ENCODE assay signal across 9 cellular contexts in the genomic region with DNA sequence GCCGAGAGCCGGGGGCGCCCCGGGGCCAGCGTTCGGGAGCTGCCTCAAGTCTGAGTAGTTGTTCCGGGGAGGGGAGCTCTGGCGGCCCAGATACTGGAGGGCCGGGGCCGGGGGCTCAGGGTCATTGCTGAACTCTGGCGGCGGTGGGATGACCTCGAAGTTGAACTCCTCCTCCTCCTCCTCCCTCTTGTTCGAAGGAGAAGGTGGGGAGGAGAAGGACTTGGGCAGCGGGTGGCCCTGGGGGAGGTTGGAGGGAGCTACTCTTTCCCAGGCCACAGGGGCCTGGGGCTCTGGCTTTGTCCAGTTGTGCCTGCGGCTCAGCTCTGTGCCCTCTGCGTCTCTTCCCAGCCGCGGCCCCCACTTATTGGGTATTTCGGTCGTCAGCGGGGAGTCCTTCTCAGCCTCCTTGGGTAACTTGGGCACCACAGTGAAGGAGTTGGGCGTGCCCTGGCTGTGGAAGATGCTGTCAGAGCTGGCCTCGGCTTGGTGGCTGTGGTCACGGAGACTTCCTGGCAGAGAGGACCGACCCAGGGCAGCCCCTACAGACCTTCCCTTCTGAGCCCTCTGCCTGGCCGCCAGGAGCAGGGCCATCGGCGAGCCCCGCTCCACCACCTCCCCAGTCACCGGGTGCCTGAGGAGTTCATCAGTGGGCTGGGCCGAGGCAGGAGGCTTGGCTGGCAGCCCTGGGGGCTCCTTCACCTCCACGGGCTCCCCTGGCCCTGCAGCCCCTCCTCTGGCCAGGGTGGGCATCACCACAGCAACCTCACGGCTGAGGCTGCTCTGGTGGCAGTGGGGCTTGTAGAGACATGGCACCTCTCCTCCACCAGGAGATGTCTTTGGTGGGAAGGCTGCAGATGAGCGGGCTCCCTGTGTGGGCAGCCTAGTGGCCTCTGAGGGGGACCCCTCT. TPM values are rescaled to one million over a fixed set of nuclear protein-coding genes. Genes with fewer than 3 reads are reported as not detected.
DNase-seq lines count a peak whose midpoint lies in the region; ATAC-seq and TF ChIP-seq lines count a peak whose summit lies in the region.
"Had no signal": no experiment of that assay in that cellular context is flagged by ENCODE, and none has a peak within 500 bp of the region (broad histone marks: within the 10 kb centered on the region; RNA-seq: fewer than 3 reads in every experiment).

No MANE protein-coding gene starts in this region.

- BruUV-seq in mammary epithelial cell (replicated peaks; lab: Mats Ljungman, UMichigan), result no TSS peak

- dilution Hi-C loops in mammary epithelial cell (cut with HindIII; ENCODE audit: low sequenced_read_pairs), result no loop called here

- DNase-seq in NOMO-1 treated with DMSO at 0.1 percent for 48 hours (lab: John Stamatoyannopoulos, UW; ENCODE audit: unreplicated experiment), result peak; percentile 27
- DNase-seq in NOMO-1 treated with dmso at 0.1 percent for 144 hours (lab: John Stamatoyannopoulos, UW; ENCODE audit: unreplicated experiment), result no peak
- DNase-seq in SK-N-MC (ENCODE audit: low read depth, low spot score), result no peak
- DNase-seq in glutamatergic neuron, result peak; percentile 28
- DNase-seq in stimulated activated naive CD8-positive, alpha-beta T cell treated with anti-CD3 and anti-CD28 coated beads, Interleukin-15, amount 100 ng/mL, for 72 hours, result peak in 1 of 2 donors; percentile 23
- DNase-seq in superior temporal gyrus (ENCODE audit: extremely low spot score), result no peak
- no peak for DNase-seq in AG08395 (ENCODE audit: low spot score)
- DNase-seq in mammary epithelial cell, result no peak
- DNase-seq: 8988T had no signal

- no peaks in the 10 kb centered on the region for H3K36me3 Mint-ChIP-seq in glutamatergic neuron (ENCODE audit: unreplicated experiment)

- no peak overlapping the region for H3K9ac ChIP-seq in SK-N-MC (ENCODE audit: insufficient read length)
- H3K9ac ChIP-seq in mammary epithelial cell (ENCODE audit: insufficient read depth, low read length), result no peak overlapping the region

- intact Hi-C loops in mammary epithelial cell (cut with micrococcal nuclease), result no loop called here

- no peaks in the 10 kb centered on the region for H3K27me3 ChIP-seq in mammary epithelial cell (ENCODE audit: insufficient read depth, low read length)

- no peaks in the 10 kb centered on the region for H4K20me1 ChIP-seq in mammary epithelial cell (ENCODE audit: insufficient read depth, low read length)

- 0 out of 2 replicates have a peak overlapping the region, but pooled peaks have one; percentile 28 for H3K4me3 ChIP-seq in SK-N-MC
- H3K4me3 ChIP-seq in mammary epithelial cell (replicated peaks in 1 of 3; ENCODE audit: insufficient read depth in 1 of 3, low read depth in 2 of 3, low read length in 3 of 3), result no peak overlapping the region

- H3K4me3 Mint-ChIP-seq in glutamatergic neuron (ENCODE audit: unreplicated experiment), result no peak overlapping the region
- peak overlapping the region; percentile 80 to 83 for H3K4me3 Mint-ChIP-seq in stimulated activated naive CD8-positive, alpha-beta T cell treated with anti-CD3 and anti-CD28 coated beads, Interleukin-15, amount 100 ng/mL, for 72 hours

- H3K4me1 ChIP-seq in mammary epithelial cell (ENCODE audit: insufficient read depth, low read length), result peaks cover 12% of the 10 kb centered on the region

- no peak overlapping the region for H3K27ac Mint-ChIP-seq in glutamatergic neuron (ENCODE audit: unreplicated experiment)
- peak overlapping the region; percentile 83 to 92 for H3K27ac Mint-ChIP-seq in stimulated activated naive CD8-positive, alpha-beta T cell treated with anti-CD3 and anti-CD28 coated beads, Interleukin-15, amount 100 ng/mL, for 72 hours

- H3K27me3 Mint-ChIP-seq in glutamatergic neuron (ENCODE audit: unreplicated experiment), result peaks cover 6% of the 10 kb centered on the region
- H3K27me3 Mint-ChIP-seq in stimulated activated naive CD8-positive, alpha-beta T cell treated with anti-CD3 and anti-CD28 coated beads, Interleukin-15, amount 100 ng/mL, for 72 hours, result no peaks in the 10 kb centered on the region

- no peaks in the 10 kb centered on the region for H3K36me3 ChIP-seq in SK-N-MC (ENCODE audit: insufficient read depth, low read length)
- peaks cover 13% of the 10 kb centered on the region for H3K36me3 ChIP-seq in mammary epithelial cell (ENCODE audit: insufficient read depth, low read length)

- TF ChIP-seq CTCF in glutamatergic neuron (IDR thresholded peaks at IDR 0.05; ENCODE audit: partially characterized antibody, unreplicated experiment), result no peak
- no peak for TF ChIP-seq CTCF in mammary epithelial cell (conservative IDR thresholded peaks at IDR 0.05 in 1 of 2, IDR thresholded peaks at IDR 0.05 in 1 of 2; ENCODE audit: extremely low read depth in 1 of 2, insufficient read depth in 1 of 2, low read depth in 1 of 2, low read length in 2 of 2)

- no peaks in the 10 kb centered on the region for H3K79me2 ChIP-seq in mammary epithelial cell (ENCODE audit: insufficient read depth, low read length)

- CTCF ChIA-PET in mammary epithelial cell (lab: Charles Lee; ENCODE audit: low non-redundant PET), result no interaction called here

- H2AFZ ChIP-seq in mammary epithelial cell (ENCODE audit: low read depth, low read length), result no peak overlapping the region

- no peak overlapping the region for H3K4me2 ChIP-seq in mammary epithelial cell (ENCODE audit: insufficient read depth, low read depth, low read length)

- H3K9me3 ChIP-seq in SK-N-MC (ENCODE audit: low read depth, low read length), result no peaks in the 10 kb centered on the region
- H3K9me3 ChIP-seq in mammary epithelial cell (replicated peaks; ENCODE audit: insufficient read depth, low read length), result no peaks in the 10 kb centered on the region

- 89% methylated on average over 11 of the region's 35 CpGs for WGBS in mammary epithelial cell (ENCODE audit: low coverage, missing lambda C conversion rate)

- in situ Hi-C loops in mammary epithelial cell (cut with MboI; ENCODE audit: low sequenced_read_pairs in 2 of 2), result no loop called here

- H3K4me1 Mint-ChIP-seq in glutamatergic neuron (ENCODE audit: low read depth, unreplicated experiment), result peaks cover 1% of the 10 kb centered on the region
- H3K4me1 Mint-ChIP-seq in stimulated activated naive CD8-positive, alpha-beta T cell treated with anti-CD3 and anti-CD28 coated beads, Interleukin-15, amount 100 ng/mL, for 72 hours, result peaks cover 24% of the 10 kb centered on the region

- H3K9me3 Mint-ChIP-seq in glutamatergic neuron (ENCODE audit: unreplicated experiment), result peaks cover 10% of the 10 kb centered on the region
- no peaks in the 10 kb centered on the region for H3K9me3 Mint-ChIP-seq in stimulated activated naive CD8-positive, alpha-beta T cell treated with anti-CD3 and anti-CD28 coated beads, Interleukin-15, amount 100 ng/mL, for 72 hours

- peak; percentile 47 for ATAC-seq in stimulated activated naive CD8-positive, alpha-beta T cell treated with anti-CD3 and anti-CD28 coated beads, Interleukin-15, amount 100 ng/mL, for 72 hours

- H3K27ac ChIP-seq in SK-N-MC (no peak overlapping the region), mammary epithelial cell (ENCODE audit: insufficient read depth, low read depth, low read length) (no peak overlapping the region)

RNA-seq across cellular contexts. Expression of a gene that starts 37.4 kb away (rescaled TPM):
- total RNA-seq in glutamatergic neuron (ENCODE audit: unreplicated experiment) (0.25 TPM), mammary epithelial cell (10 to 100 TPM; 10.3 to 42.4 TPM)
- 9.5 TPM for polyA plus RNA-seq in mammary epithelial cell
- polyA minus RNA-seq in mammary epithelial cell, result 27.8 TPM

RNA-seq across cellular contexts. Expression of a gene that starts 54.7 kb away (rescaled TPM):
- total RNA-seq in glutamatergic neuron (ENCODE audit: unreplicated experiment) (16.2 TPM), mammary epithelial cell (10 to 100 TPM; 12.8 to 23.5 TPM)
- polyA plus RNA-seq in mammary epithelial cell, result 27.1 TPM
- polyA minus RNA-seq in mammary epithelial cell, result 32.3 TPM

Comparison
In these comparisons a context has a peak if more than half of its experiments do, and no peak if none do; other contexts are left out.
1. DNase-seq: peak in NOMO-1 treated with DMSO at 0.1 percent for 48 hours (single experiment) and glutamatergic neuron (single experiment); none in NOMO-1 treated with dmso at 0.1 percent for 144 hours (single experiment), SK-N-MC (single experiment), superior temporal gyrus (single experiment), AG08395 (single experiment) and mammary epithelial cell (single experiment).